3 cellular contexts compared by ENCODE assay signal in the genomic region with DNA sequence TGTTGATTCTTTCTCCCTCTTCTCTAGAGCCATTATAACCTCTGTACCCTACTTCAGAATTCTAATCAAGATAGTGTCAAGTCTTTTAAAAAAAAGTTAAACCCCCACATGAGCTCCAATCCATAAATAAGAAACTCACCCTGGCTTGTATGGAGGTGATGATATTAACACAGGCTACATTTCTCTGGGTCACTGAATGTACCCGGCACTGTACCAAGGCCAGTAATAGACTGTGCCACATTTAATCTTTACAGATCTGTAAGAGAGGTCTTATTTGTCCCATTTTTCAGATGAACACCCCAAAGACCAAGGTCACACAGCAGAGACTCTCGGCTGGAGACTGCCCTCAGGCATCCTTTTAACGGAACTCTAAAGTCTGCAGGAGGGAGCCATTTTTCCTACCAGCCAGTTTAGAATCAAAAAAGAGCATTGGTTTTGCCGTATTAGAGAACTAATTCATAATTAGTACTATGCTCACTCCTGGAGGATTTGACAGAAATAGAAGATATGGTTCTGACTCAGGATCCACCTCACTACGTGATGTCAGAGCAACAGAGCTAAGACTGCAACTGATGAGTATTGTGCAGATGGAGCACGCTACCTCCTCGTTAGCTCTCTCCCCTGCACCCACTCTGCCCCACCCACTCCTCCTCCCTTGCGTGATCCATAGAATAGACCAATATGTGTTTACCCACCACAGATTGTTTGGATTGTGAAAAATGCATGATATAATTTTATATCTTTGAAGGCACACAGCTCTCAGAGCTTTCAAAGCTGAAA.
TF ChIP-seq lines count a peak whose summit lies in the region.

No MANE protein-coding gene starts in this region.

TF ChIP-seq in IMR-90, 13 proteins besides CTCF, POLR2A, EP300 and RAD21:
- TF ChIP-seq, protein P1, sequence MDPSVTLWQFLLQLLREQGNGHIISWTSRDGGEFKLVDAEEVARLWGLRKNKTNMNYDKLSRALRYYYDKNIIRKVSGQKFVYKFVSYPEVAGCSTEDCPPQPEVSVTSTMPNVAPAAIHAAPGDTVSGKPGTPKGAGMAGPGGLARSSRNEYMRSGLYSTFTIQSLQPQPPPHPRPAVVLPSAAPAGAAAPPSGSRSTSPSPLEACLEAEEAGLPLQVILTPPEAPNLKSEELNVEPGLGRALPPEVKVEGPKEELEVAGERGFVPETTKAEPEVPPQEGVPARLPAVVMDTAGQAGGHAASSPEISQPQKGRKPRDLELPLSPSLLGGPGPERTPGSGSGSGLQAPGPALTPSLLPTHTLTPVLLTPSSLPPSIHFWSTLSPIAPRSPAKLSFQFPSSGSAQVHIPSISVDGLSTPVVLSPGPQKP (IDR thresholded peaks at IDR 0.05; ENCODE audit: borderline replicate concordance, low read depth, low read length), result no peak
- TF ChIP-seq FOS (IDR thresholded peaks at IDR 0.05; ENCODE audit: low read depth, low read length), result no peak
- TF ChIP-seq, protein P2, sequence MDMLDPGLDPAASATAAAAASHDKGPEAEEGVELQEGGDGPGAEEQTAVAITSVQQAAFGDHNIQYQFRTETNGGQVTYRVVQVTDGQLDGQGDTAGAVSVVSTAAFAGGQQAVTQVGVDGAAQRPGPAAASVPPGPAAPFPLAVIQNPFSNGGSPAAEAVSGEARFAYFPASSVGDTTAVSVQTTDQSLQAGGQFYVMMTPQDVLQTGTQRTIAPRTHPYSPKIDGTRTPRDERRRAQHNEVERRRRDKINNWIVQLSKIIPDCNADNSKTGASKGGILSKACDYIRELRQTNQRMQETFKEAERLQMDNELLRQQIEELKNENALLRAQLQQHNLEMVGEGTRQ (IDR thresholded peaks at IDR 0.05; ENCODE audit: low read depth, low read length), result no peak
- no peak for TF ChIP-seq BHLHE40 (IDR thresholded peaks at IDR 0.05; ENCODE audit: low read depth, low read length)
- TF ChIP-seq RFX5 (IDR thresholded peaks at IDR 0.05; ENCODE audit: low read depth, low read length), result no peak
- no peak for TF ChIP-seq MAZ (IDR thresholded peaks at IDR 0.05; ENCODE audit: borderline replicate concordance, low read depth, low read length)
- TF ChIP-seq CHD1 (IDR thresholded peaks at IDR 0.05; ENCODE audit: low read depth, low read length), result no peak
- TF ChIP-seq NFE2L2 (IDR thresholded peaks at IDR 0.05; ENCODE audit: low read depth, low read length), result no peak
- TF ChIP-seq CEBPB (IDR thresholded peaks at IDR 0.05; ENCODE audit: low read depth, low read length), result no peak
- TF ChIP-seq MXI1 (IDR thresholded peaks at IDR 0.05; ENCODE audit: borderline replicate concordance, low read depth, low read length), result no peak
- TF ChIP-seq SMC3 (IDR thresholded peaks at IDR 0.05; ENCODE audit: low read depth, low read length), result no peak
- TF ChIP-seq RCOR1 (IDR thresholded peaks at IDR 0.05; ENCODE audit: insufficient replicate concordance, low read length), result no peak
- TF ChIP-seq MAFK (IDR thresholded peaks at IDR 0.05; ENCODE audit: low read depth, low read length), result no peak

TF ChIP-seq in endothelial cell of umbilical vein, 7 proteins besides CTCF, POLR2A, EP300 and RAD21:
- TF ChIP-seq MYC (IDR thresholded peaks at IDR 0.05; ENCODE audit: low read depth, low read length) (no peak), FOS (IDR thresholded peaks at IDR 0.05; ENCODE audit: borderline replicate concordance, insufficient read depth, low read length) (no peak), EZH2 (IDR thresholded peaks at IDR 0.05; ENCODE audit: borderline replicate concordance, low read depth, low read length, severe bottlenecking) (no peak), POLR2AphosphoS5 (IDR thresholded peaks at IDR 0.05; ENCODE audit: insufficient read depth, low read depth, low read length) (no peak), GATA2 (IDR thresholded peaks at IDR 0.05; ENCODE audit: insufficient read depth, insufficient read length, low read depth, low read length) (no peak), JUN (IDR thresholded peaks at IDR 0.05; ENCODE audit: borderline replicate concordance, insufficient read depth, insufficient read length, low read depth) (no peak)
- TF ChIP-seq, protein P3, sequence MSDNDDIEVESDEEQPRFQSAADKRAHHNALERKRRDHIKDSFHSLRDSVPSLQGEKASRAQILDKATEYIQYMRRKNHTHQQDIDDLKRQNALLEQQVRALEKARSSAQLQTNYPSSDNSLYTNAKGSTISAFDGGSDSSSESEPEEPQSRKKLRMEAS (IDR thresholded peaks at IDR 0.05; ENCODE audit: insufficient read depth, insufficient read length), result no peak

TF ChIP-seq in HepG2, 621 proteins besides CTCF, POLR2A, EP300 and RAD21:
- no peak for TF ChIP-seq ZSCAN20 (CRISPR knock-in tag; IDR thresholded peaks at IDR 0.05; ENCODE audit: borderline replicate concordance)
- TF ChIP-seq SYNCRIP (IDR thresholded peaks at IDR 0.05; ENCODE audit: insufficient read depth, low read depth, low read length), result no peak
- no peak for TF ChIP-seq FIP1L1 (IDR thresholded peaks at IDR 0.05; ENCODE audit: borderline replicate concordance, insufficient read depth, low read depth, low read length)
- TF ChIP-seq CBFB (CRISPR knock-in tag; IDR thresholded peaks at IDR 0.05), result no peak
- TF ChIP-seq, protein P4, sequence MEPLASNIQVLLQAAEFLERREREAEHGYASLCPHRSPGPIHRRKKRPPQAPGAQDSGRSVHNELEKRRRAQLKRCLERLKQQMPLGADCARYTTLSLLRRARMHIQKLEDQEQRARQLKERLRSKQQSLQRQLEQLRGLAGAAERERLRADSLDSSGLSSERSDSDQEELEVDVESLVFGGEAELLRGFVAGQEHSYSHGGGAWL (CRISPR knock-in tag; IDR thresholded peaks at IDR 0.05), result no peak
- TF ChIP-seq, protein P5, sequence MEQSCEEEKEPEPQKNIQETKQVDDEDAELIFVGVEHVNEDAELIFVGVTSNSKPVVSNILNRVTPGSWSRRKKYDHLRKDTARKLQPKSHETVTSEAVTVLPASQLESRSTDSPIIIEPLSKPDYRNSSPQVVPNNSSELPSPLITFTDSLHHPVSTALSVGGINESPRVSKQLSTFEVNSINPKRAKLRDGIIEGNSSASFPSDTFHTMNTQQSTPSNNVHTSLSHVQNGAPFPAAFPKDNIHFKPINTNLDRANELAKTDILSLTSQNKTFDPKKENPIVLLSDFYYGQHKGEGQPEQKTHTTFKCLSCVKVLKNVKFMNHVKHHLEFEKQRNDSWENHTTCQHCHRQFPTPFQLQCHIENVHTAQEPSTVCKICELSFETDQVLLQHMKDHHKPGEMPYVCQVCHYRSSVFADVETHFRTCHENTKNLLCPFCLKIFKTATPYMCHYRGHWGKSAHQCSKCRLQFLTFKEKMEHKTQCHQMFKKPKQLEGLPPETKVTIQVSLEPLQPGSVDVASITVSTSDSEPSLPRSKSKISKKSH (CRISPR knock-in tag; IDR thresholded peaks at IDR 0.05; ENCODE audit: borderline replicate concordance), result no peak
- no peak for TF ChIP-seq KLF16 (CRISPR knock-in tag; IDR thresholded peaks at IDR 0.05)
- TF ChIP-seq ZNF777 (CRISPR knock-in tag; IDR thresholded peaks at IDR 0.05), result no peak
- TF ChIP-seq HNRNPH1 (optimal IDR thresholded peaks at IDR 0.05; ENCODE audit: low read depth, low read length), result no peak
- TF ChIP-seq ZNF737 (CRISPR knock-in tag; IDR thresholded peaks at IDR 0.05; ENCODE audit: borderline replicate concordance), result no peak
- TF ChIP-seq ATAD3A (CRISPR knock-in tag; IDR thresholded peaks at IDR 0.05), result no peak
- TF ChIP-seq, protein P6, sequence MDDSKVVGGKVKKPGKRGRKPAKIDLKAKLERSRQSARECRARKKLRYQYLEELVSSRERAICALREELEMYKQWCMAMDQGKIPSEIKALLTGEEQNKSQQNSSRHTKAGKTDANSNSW (CRISPR knock-in tag; IDR thresholded peaks at IDR 0.05; ENCODE audit: borderline replicate concordance), result no peak
- no peak for TF ChIP-seq GPN1 (CRISPR knock-in tag; IDR thresholded peaks at IDR 0.05; ENCODE audit: borderline replicate concordance)
- TF ChIP-seq, protein P7, sequence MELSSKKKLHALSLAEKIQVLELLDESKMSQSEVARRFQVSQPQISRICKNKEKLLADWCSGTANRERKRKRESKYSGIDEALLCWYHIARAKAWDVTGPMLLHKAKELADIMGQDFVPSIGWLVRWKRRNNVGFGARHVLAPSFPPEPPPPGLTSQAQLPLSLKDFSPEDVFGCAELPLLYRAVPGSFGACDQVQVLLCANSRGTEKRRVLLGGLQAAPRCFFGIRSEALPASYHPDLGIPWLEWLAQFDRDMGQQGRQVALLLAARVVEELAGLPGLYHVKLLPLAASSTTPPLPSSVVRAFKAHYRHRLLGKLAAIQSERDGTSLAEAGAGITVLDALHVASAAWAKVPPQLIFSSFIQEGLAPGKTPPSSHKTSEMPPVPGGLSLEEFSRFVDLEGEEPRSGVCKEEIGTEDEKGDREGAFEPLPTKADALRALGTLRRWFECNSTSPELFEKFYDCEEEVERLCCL (CRISPR knock-in tag; IDR thresholded peaks at IDR 0.05; ENCODE audit: borderline replicate concordance), result no peak
- TF ChIP-seq ZNF446 (CRISPR knock-in tag; IDR thresholded peaks at IDR 0.05), result no peak
- TF ChIP-seq KLF15 (CRISPR knock-in tag; IDR thresholded peaks at IDR 0.05; ENCODE audit: borderline replicate concordance), result no peak
- TF ChIP-seq NR2F1 (CRISPR knock-in tag; IDR thresholded peaks at IDR 0.05), result no peak
- TF ChIP-seq, protein P8, sequence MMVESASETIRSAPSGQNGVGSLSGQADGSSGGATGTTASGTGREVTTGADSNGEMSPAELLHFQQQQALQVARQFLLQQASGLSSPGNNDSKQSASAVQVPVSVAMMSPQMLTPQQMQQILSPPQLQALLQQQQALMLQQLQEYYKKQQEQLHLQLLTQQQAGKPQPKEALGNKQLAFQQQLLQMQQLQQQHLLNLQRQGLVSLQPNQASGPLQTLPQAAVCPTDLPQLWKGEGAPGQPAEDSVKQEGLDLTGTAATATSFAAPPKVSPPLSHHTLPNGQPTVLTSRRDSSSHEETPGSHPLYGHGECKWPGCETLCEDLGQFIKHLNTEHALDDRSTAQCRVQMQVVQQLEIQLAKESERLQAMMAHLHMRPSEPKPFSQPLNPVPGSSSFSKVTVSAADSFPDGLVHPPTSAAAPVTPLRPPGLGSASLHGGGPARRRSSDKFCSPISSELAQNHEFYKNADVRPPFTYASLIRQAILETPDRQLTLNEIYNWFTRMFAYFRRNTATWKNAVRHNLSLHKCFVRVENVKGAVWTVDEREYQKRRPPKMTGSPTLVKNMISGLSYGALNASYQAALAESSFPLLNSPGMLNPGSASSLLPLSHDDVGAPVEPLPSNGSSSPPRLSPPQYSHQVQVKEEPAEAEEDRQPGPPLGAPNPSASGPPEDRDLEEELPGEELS (CRISPR knock-in tag; IDR thresholded peaks at IDR 0.05), result no peak
- no peak for TF ChIP-seq MTF2 (CRISPR knock-in tag; IDR thresholded peaks at IDR 0.05; ENCODE audit: borderline replicate concordance)
- no peak for TF ChIP-seq ZNF296 (CRISPR knock-in tag; conservative IDR thresholded peaks at IDR 0.05)
